1 cellular context compared by ENCODE assay signal in the genomic region with DNA sequence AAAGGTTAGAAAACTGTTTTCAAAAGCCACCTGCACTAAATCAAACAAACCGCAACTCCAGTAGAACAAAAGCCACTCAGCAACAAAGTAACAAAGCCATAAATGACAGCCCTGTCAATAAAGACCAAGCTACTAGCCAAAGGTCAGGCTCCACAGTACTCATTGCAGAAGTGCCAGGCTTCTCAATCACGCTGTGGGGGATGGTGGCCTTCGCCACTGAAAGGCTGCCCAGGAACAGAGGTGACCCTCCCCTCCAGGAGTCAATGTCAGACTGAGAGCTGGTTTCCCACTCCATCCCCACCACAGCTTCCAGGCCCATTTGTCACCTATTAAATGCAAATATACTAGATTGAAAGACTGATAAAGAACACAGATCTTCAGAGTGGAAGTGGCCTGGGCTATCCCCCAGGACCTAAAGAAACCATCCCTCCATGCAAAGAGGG.
A peak's percentile ranks its signal among the peaks of the same experiment; 100 is the strongest.
TF ChIP-seq lines count a peak whose summit lies in the region.

No MANE protein-coding gene starts in this region.

TF ChIP-seq in HepG2, 621 proteins besides CTCF, POLR2A, EP300 and RAD21 (continued from another document and continues in another):
- peak; percentile 46; the same call in 1 of the 2 replicates for TF ChIP-seq FOXK2 (IDR thresholded peaks at IDR 0.05)
- 0 out of 2 replicates have a peak, but pooled peaks have one; percentile 74 for TF ChIP-seq SNAI1 (CRISPR knock-in tag; IDR thresholded peaks at IDR 0.05; ENCODE audit: borderline replicate concordance)
- TF ChIP-seq ZNF670 (CRISPR knock-in tag; IDR thresholded peaks at IDR 0.05; ENCODE audit: borderline replicate concordance) = peak; percentile 73; the same call in 1 of the 2 replicates
- TF ChIP-seq NCOA5 (CRISPR knock-in tag; IDR thresholded peaks at IDR 0.05) = 0 out of 2 replicates have a peak, but pooled peaks have one; percentile 34
- TF ChIP-seq TAF15 (IDR thresholded peaks at IDR 0.05; ENCODE audit: low read depth, low read length, poor library complexity, severe bottlenecking) = no peak
- no peak for TF ChIP-seq REPIN1 (CRISPR knock-in tag; IDR thresholded peaks at IDR 0.05; ENCODE audit: borderline replicate concordance, low read depth)
- TF ChIP-seq, protein P1, sequence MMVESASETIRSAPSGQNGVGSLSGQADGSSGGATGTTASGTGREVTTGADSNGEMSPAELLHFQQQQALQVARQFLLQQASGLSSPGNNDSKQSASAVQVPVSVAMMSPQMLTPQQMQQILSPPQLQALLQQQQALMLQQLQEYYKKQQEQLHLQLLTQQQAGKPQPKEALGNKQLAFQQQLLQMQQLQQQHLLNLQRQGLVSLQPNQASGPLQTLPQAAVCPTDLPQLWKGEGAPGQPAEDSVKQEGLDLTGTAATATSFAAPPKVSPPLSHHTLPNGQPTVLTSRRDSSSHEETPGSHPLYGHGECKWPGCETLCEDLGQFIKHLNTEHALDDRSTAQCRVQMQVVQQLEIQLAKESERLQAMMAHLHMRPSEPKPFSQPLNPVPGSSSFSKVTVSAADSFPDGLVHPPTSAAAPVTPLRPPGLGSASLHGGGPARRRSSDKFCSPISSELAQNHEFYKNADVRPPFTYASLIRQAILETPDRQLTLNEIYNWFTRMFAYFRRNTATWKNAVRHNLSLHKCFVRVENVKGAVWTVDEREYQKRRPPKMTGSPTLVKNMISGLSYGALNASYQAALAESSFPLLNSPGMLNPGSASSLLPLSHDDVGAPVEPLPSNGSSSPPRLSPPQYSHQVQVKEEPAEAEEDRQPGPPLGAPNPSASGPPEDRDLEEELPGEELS (CRISPR knock-in tag; IDR thresholded peaks at IDR 0.05) = peak; percentile 96
- peak; percentile 91 for TF ChIP-seq RXRB (CRISPR knock-in tag; IDR thresholded peaks at IDR 0.05; ENCODE audit: borderline replicate concordance)
- TF ChIP-seq ZNF317 (CRISPR knock-in tag; IDR thresholded peaks at IDR 0.05) = no peak
- peak; percentile 90 for TF ChIP-seq DPF2 (CRISPR knock-in tag; IDR thresholded peaks at IDR 0.05; ENCODE audit: borderline replicate concordance, low read depth)
- TF ChIP-seq HOXA3 (CRISPR knock-in tag; IDR thresholded peaks at IDR 0.05) = peak; percentile 82
- TF ChIP-seq SP4 (CRISPR knock-in tag; IDR thresholded peaks at IDR 0.05) = 0 out of 2 replicates have a peak, but pooled peaks have one; percentile 17
- TF ChIP-seq ZNF746 (CRISPR knock-in tag; IDR thresholded peaks at IDR 0.05) = no peak
- TF ChIP-seq ZNF143 (CRISPR knock-in tag; IDR thresholded peaks at IDR 0.05) = peak; percentile 39; the same call in 1 of the 2 replicates
- 0 out of 2 replicates have a peak, but pooled peaks have one; percentile 33 for TF ChIP-seq HNRNPL (IDR thresholded peaks at IDR 0.05; ENCODE audit: low read depth, low read length)
- TF ChIP-seq PPARG (CRISPR knock-in tag; conservative IDR thresholded peaks at IDR 0.05) = peak; percentile 93
- 0 out of 2 replicates have a peak, but pooled peaks have one; percentile 62 for TF ChIP-seq SIN3A (IDR thresholded peaks at IDR 0.05; ENCODE audit: borderline replicate concordance, low read depth, low read length)
- TF ChIP-seq, protein P2, sequence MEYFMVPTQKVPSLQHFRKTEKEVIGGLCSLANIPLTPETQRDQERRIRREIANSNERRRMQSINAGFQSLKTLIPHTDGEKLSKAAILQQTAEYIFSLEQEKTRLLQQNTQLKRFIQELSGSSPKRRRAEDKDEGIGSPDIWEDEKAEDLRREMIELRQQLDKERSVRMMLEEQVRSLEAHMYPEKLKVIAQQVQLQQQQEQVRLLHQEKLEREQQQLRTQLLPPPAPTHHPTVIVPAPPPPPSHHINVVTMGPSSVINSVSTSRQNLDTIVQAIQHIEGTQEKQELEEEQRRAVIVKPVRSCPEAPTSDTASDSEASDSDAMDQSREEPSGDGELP (IDR thresholded peaks at IDR 0.05; ENCODE audit: borderline replicate concordance, low read depth) = peak; percentile 80; the same call in 1 of the 2 replicates
- TF ChIP-seq, protein P3, sequence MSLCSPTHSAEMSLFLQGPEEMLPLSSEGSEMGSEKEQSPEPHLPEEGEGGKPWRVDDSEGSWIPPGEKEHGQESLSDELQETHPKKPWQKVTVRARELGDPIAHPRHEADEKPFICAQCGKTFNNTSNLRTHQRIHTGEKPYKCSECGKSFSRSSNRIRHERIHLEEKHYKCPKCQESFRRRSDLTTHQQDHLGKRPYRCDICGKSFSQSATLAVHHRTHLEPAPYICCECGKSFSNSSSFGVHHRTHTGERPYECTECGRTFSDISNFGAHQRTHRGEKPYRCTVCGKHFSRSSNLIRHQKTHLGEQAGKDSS (CRISPR knock-in tag; IDR thresholded peaks at IDR 0.05; ENCODE audit: borderline replicate concordance, low read depth) = peak; percentile 49; the same call in 1 of the 2 replicates
- TF ChIP-seq ETV5 (CRISPR knock-in tag; IDR thresholded peaks at IDR 0.05; ENCODE audit: borderline replicate concordance) = peak; percentile 51; the same call in 1 of the 2 replicates
- TF ChIP-seq, protein P4, sequence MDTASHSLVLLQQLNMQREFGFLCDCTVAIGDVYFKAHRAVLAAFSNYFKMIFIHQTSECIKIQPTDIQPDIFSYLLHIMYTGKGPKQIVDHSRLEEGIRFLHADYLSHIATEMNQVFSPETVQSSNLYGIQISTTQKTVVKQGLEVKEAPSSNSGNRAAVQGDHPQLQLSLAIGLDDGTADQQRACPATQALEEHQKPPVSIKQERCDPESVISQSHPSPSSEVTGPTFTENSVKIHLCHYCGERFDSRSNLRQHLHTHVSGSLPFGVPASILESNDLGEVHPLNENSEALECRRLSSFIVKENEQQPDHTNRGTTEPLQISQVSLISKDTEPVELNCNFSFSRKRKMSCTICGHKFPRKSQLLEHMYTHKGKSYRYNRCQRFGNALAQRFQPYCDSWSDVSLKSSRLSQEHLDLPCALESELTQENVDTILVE (CRISPR knock-in tag; IDR thresholded peaks at IDR 0.05) = peak; percentile 59; the same call in 1 of the 2 replicates
- no peak for TF ChIP-seq ZBTB7A (CRISPR knock-in tag; IDR thresholded peaks at IDR 0.05)
- TF ChIP-seq SALL1 (CRISPR knock-in tag; IDR thresholded peaks at IDR 0.05) = peak; percentile 99
- no peak for TF ChIP-seq ZNF737 (CRISPR knock-in tag; IDR thresholded peaks at IDR 0.05; ENCODE audit: borderline replicate concordance)
- no peak for TF ChIP-seq SRSF1 (optimal IDR thresholded peaks at IDR 0.05; ENCODE audit: low read depth, low read length)
- TF ChIP-seq YEATS4 (CRISPR knock-in tag; IDR thresholded peaks at IDR 0.05; ENCODE audit: borderline replicate concordance) = peak; percentile 64; the same call in 1 of the 2 replicates
- TF ChIP-seq, protein P5, sequence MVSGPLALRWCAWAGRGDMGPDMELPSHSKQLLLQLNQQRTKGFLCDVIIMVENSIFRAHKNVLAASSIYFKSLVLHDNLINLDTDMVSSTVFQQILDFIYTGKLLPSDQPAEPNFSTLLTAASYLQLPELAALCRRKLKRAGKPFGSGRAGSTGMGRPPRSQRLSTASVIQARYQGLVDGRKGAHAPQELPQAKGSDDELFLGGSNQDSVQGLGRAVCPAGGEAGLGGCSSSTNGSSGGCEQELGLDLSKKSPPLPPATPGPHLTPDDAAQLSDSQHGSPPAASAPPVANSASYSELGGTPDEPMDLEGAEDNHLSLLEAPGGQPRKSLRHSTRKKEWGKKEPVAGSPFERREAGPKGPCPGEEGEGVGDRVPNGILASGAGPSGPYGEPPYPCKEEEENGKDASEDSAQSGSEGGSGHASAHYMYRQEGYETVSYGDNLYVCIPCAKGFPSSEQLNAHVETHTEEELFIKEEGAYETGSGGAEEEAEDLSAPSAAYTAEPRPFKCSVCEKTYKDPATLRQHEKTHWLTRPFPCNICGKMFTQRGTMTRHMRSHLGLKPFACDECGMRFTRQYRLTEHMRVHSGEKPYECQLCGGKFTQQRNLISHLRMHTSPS (CRISPR knock-in tag; IDR thresholded peaks at IDR 0.05; ENCODE audit: low read depth) = peak; percentile 91
- TF ChIP-seq, protein P6, sequence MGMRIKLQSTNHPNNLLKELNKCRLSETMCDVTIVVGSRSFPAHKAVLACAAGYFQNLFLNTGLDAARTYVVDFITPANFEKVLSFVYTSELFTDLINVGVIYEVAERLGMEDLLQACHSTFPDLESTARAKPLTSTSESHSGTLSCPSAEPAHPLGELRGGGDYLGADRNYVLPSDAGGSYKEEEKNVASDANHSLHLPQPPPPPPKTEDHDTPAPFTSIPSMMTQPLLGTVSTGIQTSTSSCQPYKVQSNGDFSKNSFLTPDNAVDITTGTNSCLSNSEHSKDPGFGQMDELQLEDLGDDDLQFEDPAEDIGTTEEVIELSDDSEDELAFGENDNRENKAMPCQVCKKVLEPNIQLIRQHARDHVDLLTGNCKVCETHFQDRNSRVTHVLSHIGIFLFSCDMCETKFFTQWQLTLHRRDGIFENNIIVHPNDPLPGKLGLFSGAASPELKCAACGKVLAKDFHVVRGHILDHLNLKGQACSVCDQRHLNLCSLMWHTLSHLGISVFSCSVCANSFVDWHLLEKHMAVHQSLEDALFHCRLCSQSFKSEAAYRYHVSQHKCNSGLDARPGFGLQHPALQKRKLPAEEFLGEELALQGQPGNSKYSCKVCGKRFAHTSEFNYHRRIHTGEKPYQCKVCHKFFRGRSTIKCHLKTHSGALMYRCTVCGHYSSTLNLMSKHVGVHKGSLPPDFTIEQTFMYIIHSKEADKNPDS (CRISPR knock-in tag; IDR thresholded peaks at IDR 0.05) = peak; percentile 91
- TF ChIP-seq MIER2 (CRISPR knock-in tag; IDR thresholded peaks at IDR 0.05) = peak; percentile 74
- TF ChIP-seq ESRRA (CRISPR knock-in tag; IDR thresholded peaks at IDR 0.05; ENCODE audit: low read depth) = peak; percentile 79; the same call in 1 of the 2 replicates
- TF ChIP-seq, protein P7, sequence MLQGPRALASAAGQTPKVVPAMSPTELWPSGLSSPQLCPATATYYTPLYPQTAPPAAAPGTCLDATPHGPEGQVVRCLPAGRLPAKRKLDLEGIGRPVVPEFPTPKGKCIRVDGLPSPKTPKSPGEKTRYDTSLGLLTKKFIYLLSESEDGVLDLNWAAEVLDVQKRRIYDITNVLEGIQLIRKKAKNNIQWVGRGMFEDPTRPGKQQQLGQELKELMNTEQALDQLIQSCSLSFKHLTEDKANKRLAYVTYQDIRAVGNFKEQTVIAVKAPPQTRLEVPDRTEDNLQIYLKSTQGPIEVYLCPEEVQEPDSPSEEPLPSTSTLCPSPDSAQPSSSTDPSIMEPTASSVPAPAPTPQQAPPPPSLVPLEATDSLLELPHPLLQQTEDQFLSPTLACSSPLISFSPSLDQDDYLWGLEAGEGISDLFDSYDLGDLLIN (CRISPR knock-in tag; IDR thresholded peaks at IDR 0.05; ENCODE audit: borderline replicate concordance) = 0 out of 2 replicates have a peak, but pooled peaks have one; percentile 42
- TF ChIP-seq MAFF (IDR thresholded peaks at IDR 0.05; ENCODE audit: low read depth, low read length) = peak; percentile 33; the same call in 1 of the 2 replicates
- TF ChIP-seq, protein P8, sequence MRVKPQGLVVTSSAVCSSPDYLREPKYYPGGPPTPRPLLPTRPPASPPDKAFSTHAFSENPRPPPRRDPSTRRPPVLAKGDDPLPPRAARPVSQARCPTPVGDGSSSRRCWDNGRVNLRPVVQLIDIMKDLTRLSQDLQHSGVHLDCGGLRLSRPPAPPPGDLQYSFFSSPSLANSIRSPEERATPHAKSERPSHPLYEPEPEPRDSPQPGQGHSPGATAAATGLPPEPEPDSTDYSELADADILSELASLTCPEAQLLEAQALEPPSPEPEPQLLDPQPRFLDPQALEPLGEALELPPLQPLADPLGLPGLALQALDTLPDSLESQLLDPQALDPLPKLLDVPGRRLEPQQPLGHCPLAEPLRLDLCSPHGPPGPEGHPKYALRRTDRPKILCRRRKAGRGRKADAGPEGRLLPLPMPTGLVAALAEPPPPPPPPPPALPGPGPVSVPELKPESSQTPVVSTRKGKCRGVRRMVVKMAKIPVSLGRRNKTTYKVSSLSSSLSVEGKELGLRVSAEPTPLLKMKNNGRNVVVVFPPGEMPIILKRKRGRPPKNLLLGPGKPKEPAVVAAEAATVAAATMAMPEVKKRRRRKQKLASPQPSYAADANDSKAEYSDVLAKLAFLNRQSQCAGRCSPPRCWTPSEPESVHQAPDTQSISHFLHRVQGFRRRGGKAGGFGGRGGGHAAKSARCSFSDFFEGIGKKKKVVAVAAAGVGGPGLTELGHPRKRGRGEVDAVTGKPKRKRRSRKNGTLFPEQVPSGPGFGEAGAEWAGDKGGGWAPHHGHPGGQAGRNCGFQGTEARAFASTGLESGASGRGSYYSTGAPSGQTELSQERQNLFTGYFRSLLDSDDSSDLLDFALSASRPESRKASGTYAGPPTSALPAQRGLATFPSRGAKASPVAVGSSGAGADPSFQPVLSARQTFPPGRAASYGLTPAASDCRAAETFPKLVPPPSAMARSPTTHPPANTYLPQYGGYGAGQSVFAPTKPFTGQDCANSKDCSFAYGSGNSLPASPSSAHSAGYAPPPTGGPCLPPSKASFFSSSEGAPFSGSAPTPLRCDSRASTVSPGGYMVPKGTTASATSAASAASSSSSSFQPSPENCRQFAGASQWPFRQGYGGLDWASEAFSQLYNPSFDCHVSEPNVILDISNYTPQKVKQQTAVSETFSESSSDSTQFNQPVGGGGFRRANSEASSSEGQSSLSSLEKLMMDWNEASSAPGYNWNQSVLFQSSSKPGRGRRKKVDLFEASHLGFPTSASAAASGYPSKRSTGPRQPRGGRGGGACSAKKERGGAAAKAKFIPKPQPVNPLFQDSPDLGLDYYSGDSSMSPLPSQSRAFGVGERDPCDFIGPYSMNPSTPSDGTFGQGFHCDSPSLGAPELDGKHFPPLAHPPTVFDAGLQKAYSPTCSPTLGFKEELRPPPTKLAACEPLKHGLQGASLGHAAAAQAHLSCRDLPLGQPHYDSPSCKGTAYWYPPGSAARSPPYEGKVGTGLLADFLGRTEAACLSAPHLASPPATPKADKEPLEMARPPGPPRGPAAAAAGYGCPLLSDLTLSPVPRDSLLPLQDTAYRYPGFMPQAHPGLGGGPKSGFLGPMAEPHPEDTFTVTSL (CRISPR knock-in tag; IDR thresholded peaks at IDR 0.05; ENCODE audit: borderline replicate concordance) = peak; percentile 97
- TF ChIP-seq, protein P9, sequence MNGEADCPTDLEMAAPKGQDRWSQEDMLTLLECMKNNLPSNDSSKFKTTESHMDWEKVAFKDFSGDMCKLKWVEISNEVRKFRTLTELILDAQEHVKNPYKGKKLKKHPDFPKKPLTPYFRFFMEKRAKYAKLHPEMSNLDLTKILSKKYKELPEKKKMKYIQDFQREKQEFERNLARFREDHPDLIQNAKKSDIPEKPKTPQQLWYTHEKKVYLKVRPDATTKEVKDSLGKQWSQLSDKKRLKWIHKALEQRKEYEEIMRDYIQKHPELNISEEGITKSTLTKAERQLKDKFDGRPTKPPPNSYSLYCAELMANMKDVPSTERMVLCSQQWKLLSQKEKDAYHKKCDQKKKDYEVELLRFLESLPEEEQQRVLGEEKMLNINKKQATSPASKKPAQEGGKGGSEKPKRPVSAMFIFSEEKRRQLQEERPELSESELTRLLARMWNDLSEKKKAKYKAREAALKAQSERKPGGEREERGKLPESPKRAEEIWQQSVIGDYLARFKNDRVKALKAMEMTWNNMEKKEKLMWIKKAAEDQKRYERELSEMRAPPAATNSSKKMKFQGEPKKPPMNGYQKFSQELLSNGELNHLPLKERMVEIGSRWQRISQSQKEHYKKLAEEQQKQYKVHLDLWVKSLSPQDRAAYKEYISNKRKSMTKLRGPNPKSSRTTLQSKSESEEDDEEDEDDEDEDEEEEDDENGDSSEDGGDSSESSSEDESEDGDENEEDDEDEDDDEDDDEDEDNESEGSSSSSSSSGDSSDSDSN (CRISPR knock-in tag; IDR thresholded peaks at IDR 0.05) = peak; percentile 50; the same call in 1 of the 2 replicates
- peak; percentile 83 for TF ChIP-seq CREM (IDR thresholded peaks at IDR 0.05)
- TF ChIP-seq CREM (CRISPR knock-in tag; IDR thresholded peaks at IDR 0.05) = no peak
- TF ChIP-seq SKI (IDR thresholded peaks at IDR 0.05; ENCODE audit: partially characterized antibody) = peak; percentile 81
- TF ChIP-seq FOSL1 (CRISPR knock-in tag; IDR thresholded peaks at IDR 0.05; ENCODE audit: borderline replicate concordance) = peak; percentile 50; the same call in 1 of the 2 replicates
- peak; percentile 51; the same call in 1 of the 2 replicates for TF ChIP-seq KDM2A (CRISPR knock-in tag; IDR thresholded peaks at IDR 0.05; ENCODE audit: borderline replicate concordance, low read depth)
